1 cellular context compared by ENCODE assay signal in the genomic region with DNA sequence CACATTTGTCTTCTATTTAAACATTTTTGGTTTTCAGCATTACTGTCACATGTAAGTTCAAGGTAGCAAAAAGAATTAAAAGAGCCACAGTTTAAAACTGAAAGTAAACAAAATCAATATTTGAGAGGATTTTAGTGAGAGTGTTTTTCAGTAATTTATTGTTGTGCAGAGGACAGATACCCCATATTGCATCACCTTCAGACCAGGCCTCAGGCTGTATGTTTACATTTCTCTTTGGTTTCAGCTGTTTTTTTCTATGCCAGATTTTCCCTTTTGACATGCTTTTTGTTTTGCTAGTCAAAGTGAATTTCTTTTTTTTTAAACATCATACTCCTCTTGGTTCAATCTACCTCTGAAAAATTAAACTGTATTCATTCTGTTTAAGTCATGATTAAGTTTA.
TF ChIP-seq lines count a peak whose summit lies in the region.

No MANE protein-coding gene starts in this region.

TF ChIP-seq in HepG2, 621 proteins besides CTCF, POLR2A, EP300 and RAD21 (continued from another document):
- TF ChIP-seq, protein P1, sequence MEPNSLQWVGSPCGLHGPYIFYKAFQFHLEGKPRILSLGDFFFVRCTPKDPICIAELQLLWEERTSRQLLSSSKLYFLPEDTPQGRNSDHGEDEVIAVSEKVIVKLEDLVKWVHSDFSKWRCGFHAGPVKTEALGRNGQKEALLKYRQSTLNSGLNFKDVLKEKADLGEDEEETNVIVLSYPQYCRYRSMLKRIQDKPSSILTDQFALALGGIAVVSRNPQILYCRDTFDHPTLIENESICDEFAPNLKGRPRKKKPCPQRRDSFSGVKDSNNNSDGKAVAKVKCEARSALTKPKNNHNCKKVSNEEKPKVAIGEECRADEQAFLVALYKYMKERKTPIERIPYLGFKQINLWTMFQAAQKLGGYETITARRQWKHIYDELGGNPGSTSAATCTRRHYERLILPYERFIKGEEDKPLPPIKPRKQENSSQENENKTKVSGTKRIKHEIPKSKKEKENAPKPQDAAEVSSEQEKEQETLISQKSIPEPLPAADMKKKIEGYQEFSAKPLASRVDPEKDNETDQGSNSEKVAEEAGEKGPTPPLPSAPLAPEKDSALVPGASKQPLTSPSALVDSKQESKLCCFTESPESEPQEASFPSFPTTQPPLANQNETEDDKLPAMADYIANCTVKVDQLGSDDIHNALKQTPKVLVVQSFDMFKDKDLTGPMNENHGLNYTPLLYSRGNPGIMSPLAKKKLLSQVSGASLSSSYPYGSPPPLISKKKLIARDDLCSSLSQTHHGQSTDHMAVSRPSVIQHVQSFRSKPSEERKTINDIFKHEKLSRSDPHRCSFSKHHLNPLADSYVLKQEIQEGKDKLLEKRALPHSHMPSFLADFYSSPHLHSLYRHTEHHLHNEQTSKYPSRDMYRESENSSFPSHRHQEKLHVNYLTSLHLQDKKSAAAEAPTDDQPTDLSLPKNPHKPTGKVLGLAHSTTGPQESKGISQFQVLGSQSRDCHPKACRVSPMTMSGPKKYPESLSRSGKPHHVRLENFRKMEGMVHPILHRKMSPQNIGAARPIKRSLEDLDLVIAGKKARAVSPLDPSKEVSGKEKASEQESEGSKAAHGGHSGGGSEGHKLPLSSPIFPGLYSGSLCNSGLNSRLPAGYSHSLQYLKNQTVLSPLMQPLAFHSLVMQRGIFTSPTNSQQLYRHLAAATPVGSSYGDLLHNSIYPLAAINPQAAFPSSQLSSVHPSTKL (CRISPR knock-in tag; IDR thresholded peaks at IDR 0.05) = 0 out of 2 replicates have a peak, but pooled peaks have one; percentile 15
- TF ChIP-seq PTBP1 (IDR thresholded peaks at IDR 0.05; ENCODE audit: low read depth, low read length, poor library complexity, severe bottlenecking) (no peak), ZNF331 (CRISPR knock-in tag; IDR thresholded peaks at IDR 0.05) (no peak), CEBPG (CRISPR knock-in tag; IDR thresholded peaks at IDR 0.05) (peak; percentile 74)
- TF ChIP-seq, protein P2, sequence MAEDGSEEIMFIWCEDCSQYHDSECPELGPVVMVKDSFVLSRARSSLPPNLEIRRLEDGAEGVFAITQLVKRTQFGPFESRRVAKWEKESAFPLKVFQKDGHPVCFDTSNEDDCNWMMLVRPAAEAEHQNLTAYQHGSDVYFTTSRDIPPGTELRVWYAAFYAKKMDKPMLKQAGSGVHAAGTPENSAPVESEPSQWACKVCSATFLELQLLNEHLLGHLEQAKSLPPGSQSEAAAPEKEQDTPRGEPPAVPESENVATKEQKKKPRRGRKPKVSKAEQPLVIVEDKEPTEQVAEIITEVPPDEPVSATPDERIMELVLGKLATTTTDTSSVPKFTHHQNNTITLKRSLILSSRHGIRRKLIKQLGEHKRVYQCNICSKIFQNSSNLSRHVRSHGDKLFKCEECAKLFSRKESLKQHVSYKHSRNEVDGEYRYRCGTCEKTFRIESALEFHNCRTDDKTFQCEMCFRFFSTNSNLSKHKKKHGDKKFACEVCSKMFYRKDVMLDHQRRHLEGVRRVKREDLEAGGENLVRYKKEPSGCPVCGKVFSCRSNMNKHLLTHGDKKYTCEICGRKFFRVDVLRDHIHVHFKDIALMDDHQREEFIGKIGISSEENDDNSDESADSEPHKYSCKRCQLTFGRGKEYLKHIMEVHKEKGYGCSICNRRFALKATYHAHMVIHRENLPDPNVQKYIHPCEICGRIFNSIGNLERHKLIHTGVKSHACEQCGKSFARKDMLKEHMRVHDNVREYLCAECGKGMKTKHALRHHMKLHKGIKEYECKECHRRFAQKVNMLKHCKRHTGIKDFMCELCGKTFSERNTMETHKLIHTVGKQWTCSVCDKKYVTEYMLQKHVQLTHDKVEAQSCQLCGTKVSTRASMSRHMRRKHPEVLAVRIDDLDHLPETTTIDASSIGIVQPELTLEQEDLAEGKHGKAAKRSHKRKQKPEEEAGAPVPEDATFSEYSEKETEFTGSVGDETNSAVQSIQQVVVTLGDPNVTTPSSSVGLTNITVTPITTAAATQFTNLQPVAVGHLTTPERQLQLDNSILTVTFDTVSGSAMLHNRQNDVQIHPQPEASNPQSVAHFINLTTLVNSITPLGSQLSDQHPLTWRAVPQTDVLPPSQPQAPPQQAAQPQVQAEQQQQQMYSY (CRISPR knock-in tag; IDR thresholded peaks at IDR 0.05) = no peak
TF ChIP-seq in HepG2: peak in this region for 6.
